In the genomic region with DNA sequence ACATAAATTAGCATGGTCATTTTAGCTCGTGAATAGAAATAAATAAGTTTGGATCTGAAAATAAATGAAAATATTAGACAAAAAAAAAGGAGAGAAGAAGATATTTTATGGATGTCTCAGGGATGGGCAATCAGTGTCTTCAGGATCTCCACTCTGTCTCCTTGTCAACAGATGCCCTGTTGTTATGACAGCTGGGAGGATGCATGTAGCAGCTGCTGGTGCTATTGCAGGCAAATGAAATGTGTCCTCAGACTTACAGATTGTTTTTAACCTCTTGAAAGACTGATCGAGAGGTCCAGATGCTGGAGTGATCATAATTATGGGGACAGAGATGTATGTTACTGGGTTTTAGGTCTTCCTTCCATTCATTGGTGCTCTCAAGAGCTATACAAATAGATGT, we compare ENCODE assay signal across 18 cellular contexts.
"Had no signal": no experiment of that assay in that cellular context is flagged by ENCODE, and none has a peak within 500 bp of the region (broad histone marks: within the 10 kb centered on the region; RNA-seq: fewer than 3 reads in every experiment).

No MANE protein-coding gene starts in this region.

- DNase-seq: activated CD4-positive, alpha-beta T cell treated with anti-CD3 and anti-CD28 coated beads for 1 hour; activated T-cell treated with anti-CD3 and anti-CD28 coated beads, Interleukin-2, amount 50 U/mL, for 1 hour; aorta; effector CD4-positive, alpha-beta T cell; kidney; lower lobe of right lung; mesendoderm; mucosa of descending colon; naive thymus-derived CD4-positive, alpha-beta T cell; stimulated activated CD4-positive, alpha-beta T cell treated with anti-CD3 and anti-CD28 coated beads, Interleukin-15, amount 100 ng/mL, for 24 hours; stimulated activated naive CD4-positive, alpha-beta T cell; testis; trophoblast cell; uterus had no signal

- H3K9me3 ChIP-seq: mucosa of descending colon, testis had no signal

- H3K4me1 ChIP-seq: lower lobe of right lung, testis, uterus had no signal

- H3K36me3 ChIP-seq: lower lobe of right lung, uterus had no signal

- H3K27ac ChIP-seq: lower lobe of right lung, testis, uterus had no signal

- H3K27me3 ChIP-seq: testis, uterus had no signal

- H3K4me2 ChIP-seq: smooth muscle cell had no signal

- H3K4me3 ChIP-seq: lower lobe of right lung, mucosa of descending colon, smooth muscle cell, testis, uterus had no signal

- ATAC-seq: activated naive CD4-positive, alpha-beta T cell treated with anti-CD3 and anti-CD28 coated beads, Interleukin-2, amount 50 U/mL, for 72 hours; left lobe of liver; mucosa of descending colon; naive thymus-derived CD4-positive, alpha-beta T cell; sciatic nerve had no signal
